ENCODE assay signal across 17 cellular contexts in genomic region chr9:99632349-99633038, GRCh38.
A peak's percentile ranks its signal among the peaks of the same experiment; 100 is the strongest.
DNase-seq lines count a peak whose midpoint lies in the region; ATAC-seq, FAIRE-seq and TF ChIP-seq lines count a peak whose summit lies in the region.
"Had no signal": no experiment of that assay in that cellular context is flagged by ENCODE, and none has a peak within 500 bp of the region (broad histone marks: within the 10 kb centered on the region; RNA-seq: fewer than 3 reads in every experiment).

No MANE protein-coding gene starts in this region.

- FAIRE-seq in HepG2 (lab: Jason Lieb, UNC) (no peak), GM12878 (lab: Jason Lieb, UNC) (no peak)

- H3K27ac Mint-ChIP-seq in stimulated activated naive B cell treated with anti-CD40 and anti-IgM and Interleukin-4, amounts not matched to agents 10 μg/mL and 1 μg/mL and 100 μg/mL, for 72 hours = peak overlapping the region; percentile 93
- H3K27ac Mint-ChIP-seq in type B pancreatic cell (no peak overlapping the region), mesothelial cell of epicardium (no peak overlapping the region)
- H3K27ac Mint-ChIP-seq in activated T-helper 1 cell treated with anti-CD3 and anti-CD28 coated beads, Interleukin-12 subunit alpha, Interleukin-12 subunit beta, Interleukin-2, Interleukin-4 antibody, amounts not matched to agents 30 ng/mL and 10 ng/mL and 1 ng/mL, durations not matched to agents 14 hours and 24 hours and 36 hours = no peak overlapping the region
- H3K27ac Mint-ChIP-seq: CD4-positive, CD25-positive, alpha-beta regulatory T cell; HFFc6 had no signal

- no peak overlapping the region for H4K8ac ChIP-seq in IMR-90 (ENCODE audit: low read depth in 2 of 2, low read length in 2 of 2)

- peaks cover 0 to 9% of the 10 kb centered on the region in 2 donors for H3K9me3 Mint-ChIP-seq in stimulated activated naive B cell treated with anti-CD40 and anti-IgM and Interleukin-4, amounts not matched to agents 10 μg/mL and 1 μg/mL and 100 μg/mL, for 72 hours
- no peaks in the 10 kb centered on the region for H3K9me3 Mint-ChIP-seq in type B pancreatic cell
- H3K9me3 Mint-ChIP-seq in mesothelial cell of epicardium = no peaks in the 10 kb centered on the region
- H3K9me3 Mint-ChIP-seq in activated T-helper 1 cell treated with anti-CD3 and anti-CD28 coated beads, Interleukin-12 subunit alpha, Interleukin-12 subunit beta, Interleukin-2, Interleukin-4 antibody, amounts not matched to agents 30 ng/mL and 10 ng/mL and 1 ng/mL, durations not matched to agents 14 hours and 24 hours and 36 hours = no peaks in the 10 kb centered on the region
- H3K9me3 Mint-ChIP-seq: CD4-positive, CD25-positive, alpha-beta regulatory T cell; HFFc6 had no signal

- H3K9ac ChIP-seq in HepG2 (ENCODE audit: insufficient read depth, low read depth, low read length) = no peak overlapping the region
- no peak overlapping the region for H3K9ac ChIP-seq in IMR-90 (ENCODE audit: low read depth, low read length)
- no peak overlapping the region for H3K9ac ChIP-seq in GM12878 (ENCODE audit: control insufficient read depth, insufficient read depth, low read length)
- H3K9ac ChIP-seq: BLaER1 treated with 17β-estradiol and CSF1 and Interleukin-3, amounts not matched to agents 10 nM and 100 nM had no signal

- TF ChIP-seq CTCF in HepG2 (CRISPR knock-in tag; IDR thresholded peaks at IDR 0.05) (no peak), right lobe of liver (IDR thresholded peaks at IDR 0.05) (no peak), IMR-90 (conservative IDR thresholded peaks at IDR 0.05; ENCODE audit: low read depth, low read length) (no peak), GM12878 (IDR thresholded peaks at IDR 0.05 in 2 of 3, conservative IDR thresholded peaks at IDR 0.05 in 1 of 3; ENCODE audit: control insufficient read depth in 2 of 3, extremely low read depth in 1 of 3, insufficient read depth in 1 of 3, low read depth in 3 of 3, low read length in 3 of 3) (no peak), type B pancreatic cell (conservative IDR thresholded peaks at IDR 0.05) (no peak), mesothelial cell of epicardium (IDR thresholded peaks at IDR 0.05; ENCODE audit: unreplicated experiment) (no peak)

- H3K14ac ChIP-seq in IMR-90 (replicated peaks; ENCODE audit: low read depth, low read length) = no peak overlapping the region

- H2AFZ ChIP-seq in HepG2 (ENCODE audit: low read length) = no peak overlapping the region
- H2AFZ ChIP-seq in IMR-90 (replicated peaks; ENCODE audit: low read length, poor library complexity) = no peak overlapping the region
- no peak overlapping the region for H2AFZ ChIP-seq in GM12878 (ENCODE audit: control insufficient read depth, low read depth, low read length)

- H3K79me2 ChIP-seq in HepG2 (ENCODE audit: insufficient read depth, low read length) (no peaks in the 10 kb centered on the region), GM12878 (ENCODE audit: control insufficient read depth, insufficient read depth, low read length) (no peaks in the 10 kb centered on the region)

- DNase-seq in HepG2 (ENCODE audit: low spot score) (no peak), right lobe of liver (no peak), IMR-90 (no peak), GM12878 (ENCODE audit: low read depth, low spot score) (no peak), type B pancreatic cell (ENCODE audit: extremely low spot score, unreplicated experiment) (no peak), mesothelial cell of epicardium (ENCODE audit: low spot score in 2 of 2, unreplicated experiment in 2 of 2) (no peak)
- no peak for DNase-seq in stimulated activated naive B cell treated with anti-CD40 and anti-IgM and Interleukin-4, amounts not matched to agents 10 μg/mL and 1 μg/mL and 100 μg/mL, for 72 hours
- no peak for DNase-seq in activated T-helper 1 cell treated with anti-CD3 and anti-CD28 coated beads, Interleukin-12 subunit alpha, Interleukin-12 subunit beta, Interleukin-2, Interleukin-4 antibody, amounts not matched to agents 30 ng/mL and 10 ng/mL and 1 ng/mL, durations not matched to agents 14 hours and 24 hours and 36 hours (ENCODE audit: low spot score)
- DNase-seq: AML-193; CD4-positive, CD25-positive, alpha-beta regulatory T cell; DMS79; EL; HCEC 1CT; HFFc6; KBM-7 had no signal

- H3K9me3 ChIP-seq in HepG2 (ENCODE audit: low read length) (no peaks in the 10 kb centered on the region), right lobe of liver (no peaks in the 10 kb centered on the region), IMR-90 (ENCODE audit: control insufficient read depth, insufficient read depth, low read length) (no peaks in the 10 kb centered on the region), GM12878 (replicated peaks; ENCODE audit: control insufficient read depth, insufficient read depth, low read length) (no peaks in the 10 kb centered on the region)
- H3K9me3 ChIP-seq: BLaER1 treated with 17β-estradiol and CSF1 and Interleukin-3, amounts not matched to agents 10 nM and 100 nM had no signal

- peaks cover 18% of the 10 kb centered on the region in 2 donors for H3K36me3 Mint-ChIP-seq in stimulated activated naive B cell treated with anti-CD40 and anti-IgM and Interleukin-4, amounts not matched to agents 10 μg/mL and 1 μg/mL and 100 μg/mL, for 72 hours
- H3K36me3 Mint-ChIP-seq in type B pancreatic cell (no peaks in the 10 kb centered on the region), mesothelial cell of epicardium (no peaks in the 10 kb centered on the region)
- no peaks in the 10 kb centered on the region for H3K36me3 Mint-ChIP-seq in activated T-helper 1 cell treated with anti-CD3 and anti-CD28 coated beads, Interleukin-12 subunit alpha, Interleukin-12 subunit beta, Interleukin-2, Interleukin-4 antibody, amounts not matched to agents 30 ng/mL and 10 ng/mL and 1 ng/mL, durations not matched to agents 14 hours and 24 hours and 36 hours (ENCODE audit: low read depth)
- H3K36me3 Mint-ChIP-seq: CD4-positive, CD25-positive, alpha-beta regulatory T cell had no signal

- H2BK15ac ChIP-seq in IMR-90 (ENCODE audit: low read depth, low read length) = no peak overlapping the region

- H3K4me1 Mint-ChIP-seq in stimulated activated naive B cell treated with anti-CD40 and anti-IgM and Interleukin-4, amounts not matched to agents 10 μg/mL and 1 μg/mL and 100 μg/mL, for 72 hours = peaks cover 35 to 72% of the 10 kb centered on the region in 2 donors
- no peaks in the 10 kb centered on the region for H3K4me1 Mint-ChIP-seq in type B pancreatic cell (ENCODE audit: unreplicated experiment)
- H3K4me1 Mint-ChIP-seq in mesothelial cell of epicardium = no peaks in the 10 kb centered on the region
- H3K4me1 Mint-ChIP-seq in activated T-helper 1 cell treated with anti-CD3 and anti-CD28 coated beads, Interleukin-12 subunit alpha, Interleukin-12 subunit beta, Interleukin-2, Interleukin-4 antibody, amounts not matched to agents 30 ng/mL and 10 ng/mL and 1 ng/mL, durations not matched to agents 14 hours and 24 hours and 36 hours (ENCODE audit: low read depth) = no peaks in the 10 kb centered on the region
- H3K4me1 Mint-ChIP-seq: CD4-positive, CD25-positive, alpha-beta regulatory T cell had no signal

- BruUV-seq in HepG2 (replicated peaks; lab: Mats Ljungman, UMichigan) (no TSS peak), IMR-90 (replicated peaks; lab: Mats Ljungman, UMichigan) (no TSS peak), GM12878 (replicated peaks; lab: Mats Ljungman, UMichigan) (no TSS peak)

- TF ChIP-seq EP300 in HepG2 (IDR thresholded peaks at IDR 0.05; ENCODE audit: low read depth in 2 of 2, low read length in 2 of 2) = no peak
- no peak for TF ChIP-seq EP300 in HepG2 (CRISPR knock-in tag; IDR thresholded peaks at IDR 0.05; ENCODE audit: borderline replicate concordance)
- TF ChIP-seq EP300 in GM12878 (IDR thresholded peaks at IDR 0.05; ENCODE audit: borderline replicate concordance in 1 of 2, control insufficient read depth in 1 of 2, low read depth in 2 of 2, low read length in 2 of 2) = no peak

- CTCF ChIA-PET in HepG2 (lab: Yijun Ruan, JAX; ENCODE audit: low intra/inter-chr PET ratio, low total read pairs) (no interaction called here), IMR-90 (lab: Yijun Ruan, JAX) (no interaction called here), GM12878 (lab: Yijun Ruan, JAX) (interaction anchor here (1.0 kb wide), 1 partner anchor 367 kb away, joined by 3 read pairs; no protein-coding TSS in a partner anchor)

- ATAC-seq in HepG2 (no peak), right lobe of liver (no peak), IMR-90 (ENCODE audit: low read depth) (no peak), GM12878 (peak; percentile 77)
- peak; percentile 56 to 69 for ATAC-seq in stimulated activated naive B cell treated with anti-CD40 and anti-IgM and Interleukin-4, amounts not matched to agents 10 μg/mL and 1 μg/mL and 100 μg/mL, for 72 hours (replicated peaks)

- no peak overlapping the region for H2BK20ac ChIP-seq in IMR-90 (ENCODE audit: low read depth, low read length)

- no peak for TF ChIP-seq POLR2A in HepG2 (IDR thresholded peaks at IDR 0.05; ENCODE audit: insufficient read depth in 1 of 2, low read depth in 2 of 2, low read length in 2 of 2)
- TF ChIP-seq POLR2A in right lobe of liver (IDR thresholded peaks at IDR 0.05) = no peak
- TF ChIP-seq POLR2A in IMR-90 (IDR thresholded peaks at IDR 0.05; ENCODE audit: low read depth, low read length) = no peak
- no peak for TF ChIP-seq POLR2A in GM12878 (IDR thresholded peaks at IDR 0.05; ENCODE audit: low read depth, low read length)

- RAD21 ChIA-PET in GM12878 (lab: Charles Lee; ENCODE audit: unreplicated experiment) = interaction anchor here (0.6 to 1.5 kb wide), 6 partner anchors 9 to 587 kb away, joined by 3 read pairs; no protein-coding TSS in a partner anchor

- no peak overlapping the region for H4K5ac ChIP-seq in IMR-90 (ENCODE audit: low read depth, low read length)

- in situ Hi-C loops in HepG2 (cut with HindIII; ENCODE audit: extremely low pct_ligation_motif_present, low pct_unique_long_range_greater_than_20kb) (no loop called here), IMR-90 (cut with MboI; ENCODE audit: low sequenced_read_pairs) (no loop called here), GM12878 (cut with MboI) (no loop called here)

- TF ChIP-seq RAD21 in HepG2 (CRISPR knock-in tag; IDR thresholded peaks at IDR 0.05) (no peak), IMR-90 (IDR thresholded peaks at IDR 0.05; ENCODE audit: low read length) (no peak), GM12878 (IDR thresholded peaks at IDR 0.05; ENCODE audit: insufficient read depth, low read depth, low read length) (no peak)

- H3K27me3 ChIP-seq in HepG2 (ENCODE audit: control insufficient read depth in 1 of 2, insufficient read depth in 2 of 2, low read length in 2 of 2) (no peaks in the 10 kb centered on the region), right lobe of liver (no peaks in the 10 kb centered on the region), IMR-90 (ENCODE audit: control insufficient read depth, insufficient read depth, low read length) (no peaks in the 10 kb centered on the region; the same call in 1 of the 2 replicates), GM12878 (replicated peaks in 1 of 2; ENCODE audit: control insufficient read depth in 2 of 2, insufficient read depth in 2 of 2, low read length in 1 of 2) (no peaks in the 10 kb centered on the region)
- H3K27me3 ChIP-seq: BLaER1 treated with 17β-estradiol and CSF1 and Interleukin-3, amounts not matched to agents 10 nM and 100 nM had no signal

- no peaks in the 10 kb centered on the region for H3K4me1 ChIP-seq in HepG2 (ENCODE audit: insufficient read depth, low read length)
- no peaks in the 10 kb centered on the region for H3K4me1 ChIP-seq in right lobe of liver
- no peaks in the 10 kb centered on the region for H3K4me1 ChIP-seq in IMR-90 (ENCODE audit: control insufficient read depth, insufficient read depth, low read length)
- peaks cover 7% of the 10 kb centered on the region for H3K4me1 ChIP-seq in GM12878 (ENCODE audit: control insufficient read depth, insufficient read depth, low read length)

- H2BK120ac ChIP-seq in IMR-90 (ENCODE audit: low read depth, low read length) = no peak overlapping the region

- no peak overlapping the region for H3K4ac ChIP-seq in IMR-90 (ENCODE audit: low read depth, low read length)

- H4K20me1 ChIP-seq in HepG2 (ENCODE audit: insufficient read depth, low read length) (no peaks in the 10 kb centered on the region), IMR-90 (ENCODE audit: insufficient read depth, low read length) (no peaks in the 10 kb centered on the region), GM12878 (ENCODE audit: control insufficient read depth, insufficient read depth) (no peaks in the 10 kb centered on the region)
- H4K20me1 ChIP-seq: BLaER1 treated with 17β-estradiol and CSF1 and Interleukin-3, amounts not matched to agents 10 nM and 100 nM had no signal

- no peaks in the 10 kb centered on the region for H3K9me1 ChIP-seq in IMR-90 (ENCODE audit: insufficient read depth, low read length)

- no peak overlapping the region for H3K56ac ChIP-seq in IMR-90 (ENCODE audit: extremely low read depth, insufficient read depth, low read length)

- POLR2A ChIA-PET in HepG2 (lab: Yijun Ruan, JAX) (no interaction called here), IMR-90 (lab: Charles Lee; ENCODE audit: unreplicated experiment) (no interaction called here), GM12878 (lab: Charles Lee) (no interaction called here)

- no peaks in the 10 kb centered on the region for H3K79me1 ChIP-seq in IMR-90 (ENCODE audit: low read depth in 1 of 2, low read length in 2 of 2)

- no peak overlapping the region for H2AK9ac ChIP-seq in IMR-90 (replicated peaks; ENCODE audit: low read depth, low read length, poor library complexity)

- dilution Hi-C loops in IMR-90 (cut with HindIII; ENCODE audit: low sequenced_read_pairs, unreplicated experiment) = no loop called here

- no peak overlapping the region for H3K27ac ChIP-seq in HepG2 (ENCODE audit: extremely low read length, insufficient read depth, low read length)
- H3K27ac ChIP-seq in right lobe of liver = no peak overlapping the region
- H3K27ac ChIP-seq in IMR-90 (ENCODE audit: insufficient read depth, low read length) = no peak overlapping the region
- no peak overlapping the region; the same call in none of the 2 replicates for H3K27ac ChIP-seq in GM12878 (ENCODE audit: control insufficient read depth, insufficient read depth)
- H3K27ac ChIP-seq: 22Rv1 had no signal

- H2BK5ac ChIP-seq in IMR-90 (ENCODE audit: low read depth, low read length, poor library complexity, severe bottlenecking) = no peak overlapping the region

- H3K4me3 ChIP-seq in HepG2 (replicated peaks in 1 of 3; ENCODE audit: insufficient read depth in 1 of 3, low read depth in 2 of 3, low read length in 3 of 3) (no peak overlapping the region), right lobe of liver (no peak overlapping the region), IMR-90 (ENCODE audit: insufficient read depth, low read depth, low read length) (no peak overlapping the region), GM12878 (no peak overlapping the region)
- H3K4me3 ChIP-seq: BLaER1 treated with 17β-estradiol and CSF1 and Interleukin-3, amounts not matched to agents 10 nM and 100 nM had no signal

- peak overlapping the region; percentile 64 to 66 for H3K4me3 Mint-ChIP-seq in stimulated activated naive B cell treated with anti-CD40 and anti-IgM and Interleukin-4, amounts not matched to agents 10 μg/mL and 1 μg/mL and 100 μg/mL, for 72 hours
- no peak overlapping the region for H3K4me3 Mint-ChIP-seq in type B pancreatic cell
- H3K4me3 Mint-ChIP-seq in mesothelial cell of epicardium = no peak overlapping the region
- H3K4me3 Mint-ChIP-seq in activated T-helper 1 cell treated with anti-CD3 and anti-CD28 coated beads, Interleukin-12 subunit alpha, Interleukin-12 subunit beta, Interleukin-2, Interleukin-4 antibody, amounts not matched to agents 30 ng/mL and 10 ng/mL and 1 ng/mL, durations not matched to agents 14 hours and 24 hours and 36 hours = no peak overlapping the region
- H3K4me3 Mint-ChIP-seq: CD4-positive, CD25-positive, alpha-beta regulatory T cell; HFFc6 had no signal

- no peak overlapping the region for H3K18ac ChIP-seq in IMR-90 (ENCODE audit: low read depth, low read length)

- H3K4me2 ChIP-seq in HepG2 (ENCODE audit: low read depth, low read length) = no peak overlapping the region
- H3K4me2 ChIP-seq in IMR-90 (ENCODE audit: low read depth, low read length) = no peak overlapping the region
- H3K4me2 ChIP-seq in GM12878 (ENCODE audit: control insufficient read depth, insufficient read depth) = peak overlapping the region; percentile 30; the same call in 1 of the 2 replicates

- SMC1A ChIA-PET in GM12878 (lab: Charles Lee; ENCODE audit: uncharacterized antibody, unreplicated experiment) = interaction anchor here (0.6 to 3.0 kb wide), 7 partner anchors 28 to 359 kb away, joined by 3 to 7 read pairs (median 3); no protein-coding TSS in a partner anchor

- H4K91ac ChIP-seq in IMR-90 (ENCODE audit: insufficient read depth, low read depth, low read length) = no peak overlapping the region

- H3K36me3 ChIP-seq in HepG2 (replicated peaks in 1 of 2; ENCODE audit: control insufficient read depth in 1 of 2, insufficient read depth in 2 of 2, low read length in 2 of 2) (no peaks in the 10 kb centered on the region), right lobe of liver (no peaks in the 10 kb centered on the region), IMR-90 (ENCODE audit: control insufficient read depth, insufficient read depth, low read length) (no peaks in the 10 kb centered on the region), GM12878 (ENCODE audit: control insufficient read depth in 2 of 2, insufficient read depth in 2 of 2, low read length in 1 of 2) (no peaks in the 10 kb centered on the region)
- H3K36me3 ChIP-seq: BLaER1 treated with 17β-estradiol and CSF1 and Interleukin-3, amounts not matched to agents 10 nM and 100 nM had no signal

- intact Hi-C loops in HepG2 (cut with micrococcal nuclease; ENCODE audit: unreplicated experiment) = no loop called here
- intact Hi-C loops in right lobe of liver (cut with DNase I) = no loop called here
- intact Hi-C loops in IMR-90 (cut with micrococcal nuclease) = no loop called here
- intact Hi-C loops in GM12878 (cut with micrococcal nuclease; ENCODE audit: unreplicated experiment) = loop anchor here (2.0 kb wide), 1 partner anchor 40 kb away; no protein-coding TSS in a partner anchor
- intact Hi-C loops in activated T-helper 1 cell treated with anti-CD3 and anti-CD28 coated beads, Interleukin-12 subunit alpha, Interleukin-12 subunit beta, Interleukin-2, Interleukin-4 antibody, amounts not matched to agents 30 ng/mL and 10 ng/mL and 1 ng/mL, durations not matched to agents 14 hours and 24 hours and 36 hours (cut with micrococcal nuclease) = no loop called here

- 0% methylated on average over 1 of the region's 1 CpG for WGBS in HepG2 (ENCODE audit: low lambda C conversion rate)
- 55% methylated on average over 1 of the region's 1 CpG for WGBS in right lobe of liver (ENCODE audit: insufficient coverage, low coverage, low lambda C conversion rate, missing lambda C conversion rate)
- WGBS in IMR-90 (ENCODE audit: extremely low coverage in 2 of 2, insufficient read length in 1 of 2), 2 experiments = no CpG with 5 or more reads among the region's 1 CpG
- WGBS in GM12878 (ENCODE audit: insufficient coverage, insufficient replicate concordance, low lambda C conversion rate, missing lambda C conversion rate) = 0% methylated on average over 1 of the region's 1 CpG

- H3K23ac ChIP-seq in IMR-90 (ENCODE audit: low read depth, low read length) = no peak overlapping the region

- H2AK5ac ChIP-seq in IMR-90 (ENCODE audit: low read depth, low read length) = no peak overlapping the region

- H3K27me3 Mint-ChIP-seq in stimulated activated naive B cell treated with anti-CD40 and anti-IgM and Interleukin-4, amounts not matched to agents 10 μg/mL and 1 μg/mL and 100 μg/mL, for 72 hours = no peaks in the 10 kb centered on the region
- H3K27me3 Mint-ChIP-seq in type B pancreatic cell (no peaks in the 10 kb centered on the region), mesothelial cell of epicardium (ENCODE audit: low read depth) (no peaks in the 10 kb centered on the region)
- peaks cover 7% of the 10 kb centered on the region for H3K27me3 Mint-ChIP-seq in activated T-helper 1 cell treated with anti-CD3 and anti-CD28 coated beads, Interleukin-12 subunit alpha, Interleukin-12 subunit beta, Interleukin-2, Interleukin-4 antibody, amounts not matched to agents 30 ng/mL and 10 ng/mL and 1 ng/mL, durations not matched to agents 14 hours and 24 hours and 36 hours (ENCODE audit: insufficient read depth)

Comparison
In these comparisons a context has a peak if more than half of its experiments do, and no peak if none do; other contexts are left out.
1. ATAC-seq: peak in GM12878 (single experiment) and stimulated activated naive B cell treated with anti-CD40 and anti-IgM and Interleukin-4, amounts not matched to agents 10 μg/mL and 1 μg/mL and 100 μg/mL, for 72 hours (2 of 2); none in HepG2 (single experiment), right lobe of liver (0 of 4) and IMR-90 (single experiment).
2. H3K4me3 Mint-ChIP-seq: peak in stimulated activated naive B cell treated with anti-CD40 and anti-IgM and Interleukin-4, amounts not matched to agents 10 μg/mL and 1 μg/mL and 100 μg/mL, for 72 hours (2 of 2); none in type B pancreatic cell (single experiment), mesothelial cell of epicardium (single experiment) and activated T-helper 1 cell treated with anti-CD3 and anti-CD28 coated beads, Interleukin-12 subunit alpha, Interleukin-12 subunit beta, Interleukin-2, Interleukin-4 antibody, amounts not matched to agents 30 ng/mL and 10 ng/mL and 1 ng/mL, durations not matched to agents 14 hours and 24 hours and 36 hours (single experiment).
3. Of the 75 proteins assayed by ChIP-seq in both HepG2 and GM12878: peak only in HepG2: none; only in GM12878: DPF2; in both: none; in neither: 73; mixed calls (peak in some experiments, not most) for 1.